13 cellular contexts compared by ENCODE assay signal in the genomic region with DNA sequence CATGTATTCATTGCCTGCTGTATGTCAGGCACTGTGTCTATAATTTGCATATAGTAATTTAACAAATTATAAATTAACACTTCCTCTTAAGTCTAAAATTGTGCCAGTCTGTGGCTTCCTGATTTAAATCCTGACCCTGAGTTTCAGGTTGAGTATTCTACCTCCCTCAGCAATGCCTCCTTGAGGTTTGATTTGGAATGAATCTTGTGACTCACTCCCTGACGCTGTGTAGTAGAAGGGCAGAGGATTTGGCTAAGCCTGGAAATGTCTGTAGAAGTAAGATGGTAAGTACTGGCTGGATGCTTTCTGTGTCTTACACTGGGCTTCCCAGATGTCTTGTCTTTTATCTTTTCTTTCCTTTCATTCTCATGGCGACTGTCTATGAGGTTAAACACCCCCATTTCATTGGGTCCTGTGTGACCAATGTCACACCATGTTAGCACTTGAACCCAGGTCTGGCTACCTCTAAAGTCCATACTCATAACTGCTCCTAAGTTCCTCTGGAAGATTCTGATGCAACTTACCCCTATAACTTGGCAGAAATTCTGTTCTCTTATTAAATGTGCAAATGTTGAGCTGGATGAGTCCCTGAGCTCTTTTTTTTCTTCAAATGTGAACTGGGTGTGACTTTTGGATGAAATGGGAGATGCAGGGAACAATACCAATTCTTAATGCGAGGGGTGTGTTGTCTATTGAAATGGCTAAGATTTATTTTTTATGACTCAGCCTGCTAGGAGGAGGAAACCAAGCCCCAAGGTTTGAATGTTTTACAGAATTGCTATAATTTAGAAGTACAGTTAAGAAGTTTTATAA. TPM values are rescaled to one million over a fixed set of nuclear protein-coding genes. Genes with fewer than 3 reads are reported as not detected.
DNase-seq lines count a peak whose midpoint lies in the region; ATAC-seq and TF ChIP-seq lines count a peak whose summit lies in the region.
"Had no signal": no experiment of that assay in that cellular context is flagged by ENCODE, and none has a peak within 500 bp of the region (broad histone marks: within the 10 kb centered on the region; RNA-seq: fewer than 3 reads in every experiment).

No MANE protein-coding gene starts in this region.

- H3K9ac ChIP-seq in endodermal cell (ENCODE audit: extremely low read depth, low read length, poor library complexity, severe bottlenecking), result no peak overlapping the region

- H2AFZ ChIP-seq in osteoblast (ENCODE audit: low read length), result peak overlapping the region; percentile 59

- H3K9me3 ChIP-seq in endodermal cell (ENCODE audit: control insufficient read depth, low read length) (no peaks in the 10 kb centered on the region), osteoblast (ENCODE audit: low read depth, low read length) (no peaks in the 10 kb centered on the region)
- H3K9me3 ChIP-seq: right lobe of liver, tibial artery had no signal

- intact Hi-C loops in activated CD8-positive, alpha-beta T cell treated with anti-CD3 and anti-CD28 coated beads for 36 hours (cut with micrococcal nuclease), result no loop called here

- peaks cover 25% of the 10 kb centered on the region for H3K4me1 Mint-ChIP-seq in endodermal cell
- H3K4me1 Mint-ChIP-seq in activated CD8-positive, alpha-beta T cell treated with anti-CD3 and anti-CD28 coated beads for 36 hours (ENCODE audit: low read depth), result no peaks in the 10 kb centered on the region
- H3K4me1 Mint-ChIP-seq: T-helper 17 cell had no signal

- TF ChIP-seq CTCF in endodermal cell (conservative IDR thresholded peaks at IDR 0.05), result peak; percentile 55
- TF ChIP-seq CTCF in osteoblast (IDR thresholded peaks at IDR 0.05; ENCODE audit: extremely low read depth, low read depth, low read length), result peak; percentile 44
- TF ChIP-seq CTCF in activated CD8-positive, alpha-beta T cell treated with anti-CD3 and anti-CD28 coated beads for 36 hours (IDR thresholded peaks at IDR 0.05), result no peak

- no peaks in the 10 kb centered on the region for H3K9me3 Mint-ChIP-seq in endodermal cell
- no peaks in the 10 kb centered on the region for H3K9me3 Mint-ChIP-seq in activated CD8-positive, alpha-beta T cell treated with anti-CD3 and anti-CD28 coated beads for 36 hours

- CTCF ChIA-PET in activated CD8-positive, alpha-beta T cell treated with anti-CD3 and anti-CD28 coated beads for 36 hours (lab: Charles Lee), result no interaction called here

- H3K4me3 Mint-ChIP-seq in endodermal cell, result no peak overlapping the region
- H3K4me3 Mint-ChIP-seq in activated CD8-positive, alpha-beta T cell treated with anti-CD3 and anti-CD28 coated beads for 36 hours, result no peak overlapping the region
- H3K4me3 Mint-ChIP-seq: T-helper 17 cell had no signal

- H3K27me3 Mint-ChIP-seq in endodermal cell (ENCODE audit: insufficient read depth), result no peaks in the 10 kb centered on the region
- peaks cover 1% of the 10 kb centered on the region for H3K27me3 Mint-ChIP-seq in activated CD8-positive, alpha-beta T cell treated with anti-CD3 and anti-CD28 coated beads for 36 hours

- no peak overlapping the region for H3K4me3 ChIP-seq in endodermal cell (ENCODE audit: low read length)
- peak overlapping the region; percentile 16 for H3K4me3 ChIP-seq in osteoblast (ENCODE audit: insufficient read depth, low read length)
- H3K4me3 ChIP-seq: right lobe of liver, tibial artery had no signal

- no peak for ATAC-seq in HG02588 (IDR thresholded peaks at IDR 0.05; ENCODE audit: unreplicated experiment)
- ATAC-seq in activated CD8-positive, alpha-beta T cell treated with anti-CD3 and anti-CD28 coated beads for 36 hours, result no peak
- ATAC-seq: right lobe of liver, T-helper 17 cell had no signal

- no peak overlapping the region for H3K27ac ChIP-seq in endodermal cell (ENCODE audit: low read depth, low read length)
- H3K27ac ChIP-seq in osteoblast (ENCODE audit: low read depth, low read length), result peak overlapping the region; percentile 75
- H3K27ac ChIP-seq: right lobe of liver, tibial artery had no signal

- no peaks in the 10 kb centered on the region for H4K20me1 ChIP-seq in osteoblast (ENCODE audit: insufficient read depth, low read length)

- no peak overlapping the region for H3K27ac Mint-ChIP-seq in endodermal cell
- H3K27ac Mint-ChIP-seq in activated CD8-positive, alpha-beta T cell treated with anti-CD3 and anti-CD28 coated beads for 36 hours, result no peak overlapping the region
- H3K27ac Mint-ChIP-seq: T-helper 17 cell had no signal

- H3K4me1 ChIP-seq in endodermal cell (ENCODE audit: control insufficient read depth, insufficient read depth, low read length) (peaks cover 3% of the 10 kb centered on the region), osteoblast (ENCODE audit: insufficient read depth, low read length) (peaks cover 40% of the 10 kb centered on the region)
- H3K4me1 ChIP-seq: right lobe of liver, tibial artery had no signal

- H3K36me3 ChIP-seq in endodermal cell (ENCODE audit: control insufficient read depth, insufficient read depth, low read length) (peaks cover 23% of the 10 kb centered on the region), osteoblast (ENCODE audit: insufficient read depth, low read length) (no peaks in the 10 kb centered on the region)
- H3K36me3 ChIP-seq: right lobe of liver, tibial artery had no signal

- POLR2A ChIA-PET in activated CD8-positive, alpha-beta T cell treated with anti-CD3 and anti-CD28 coated beads for 36 hours (lab: Charles Lee), result no interaction called here

- WGBS in endodermal cell (ENCODE audit: insufficient coverage in 1 of 2, insufficient read length in 1 of 2), 2 experiments, result 71 to 80% methylated on average over 1 to 3 of the region's 3 CpGs

- DNase-seq in ELR (ENCODE audit: low read depth) (peak; percentile 72), MV-4-11 (lab: John Stamatoyannopoulos, UW) (peak; percentile 64), endodermal cell (peak; percentile 51), osteoblast (ENCODE audit: insufficient read length, low spot score, missing footprints) (peak; percentile 21)
- no peak for DNase-seq in activated T-cell treated with anti-CD3 and anti-CD28 coated beads, Interleukin-2, amount 50 U/mL, for 1 hour
- DNase-seq in activated CD8-positive, alpha-beta T cell treated with anti-CD3 and anti-CD28 coated beads for 36 hours, result no peak
- no peak for DNase-seq in activated T-cell treated with anti-CD3 and anti-CD28 coated beads, Interleukin-2, amount 50 U/mL, for 48 hours
- DNase-seq: activated naive CD4-positive, alpha-beta T cell treated with anti-CD3 and anti-CD28 coated beads, Interleukin-2, amount 50 U/mL, for 16 hours; NCI-H1092 treated with DMSO at 0.1 percent for 48 hours; right lobe of liver; T-helper 17 cell; tibial artery had no signal

- H3K79me2 ChIP-seq in osteoblast (ENCODE audit: insufficient read depth, low read length), result no peaks in the 10 kb centered on the region

- H3K27me3 ChIP-seq in endodermal cell (ENCODE audit: control insufficient read depth, insufficient read depth, low read length, poor library complexity, severe bottlenecking), result no peaks in the 10 kb centered on the region
- H3K27me3 ChIP-seq in osteoblast (ENCODE audit: insufficient read depth, low read length), result no peaks in the 10 kb centered on the region
- H3K27me3 ChIP-seq: right lobe of liver, tibial artery had no signal

- H3K36me3 Mint-ChIP-seq in endodermal cell (ENCODE audit: low read depth), result peaks cover 13% of the 10 kb centered on the region
- no peaks in the 10 kb centered on the region for H3K36me3 Mint-ChIP-seq in activated CD8-positive, alpha-beta T cell treated with anti-CD3 and anti-CD28 coated beads for 36 hours (ENCODE audit: low read depth)

- H3K4me2 ChIP-seq in osteoblast (ENCODE audit: insufficient read depth, low read length), result peak overlapping the region; percentile 64

RNA-seq across cellular contexts. Expression of gene PLCE1, which starts 48.5 kb away (rescaled TPM):
- 10 to 100 TPM; 13.1 to 14.3 TPM for total RNA-seq in endodermal cell
- polyA plus RNA-seq in endodermal cell (2013, experiment 1 of 2), result 4.5 TPM
- polyA plus RNA-seq in endodermal cell (2013, experiment 2 of 2), result 6.2 TPM
- total RNA-seq in osteoblast, result 6.2 and 7.7 TPM in 2 replicates
- not detected for total RNA-seq in activated CD8-positive, alpha-beta T cell treated with anti-CD3 and anti-CD28 coated beads for 36 hours

Comparison
In these comparisons a context has a peak if more than half of its experiments do, and no peak if none do; other contexts are left out.
1. DNase-seq: peak in ELR (single experiment), MV-4-11 (single experiment), endodermal cell (single experiment) and osteoblast (single experiment); none in activated T-cell treated with anti-CD3 and anti-CD28 coated beads, Interleukin-2, amount 50 U/mL, for 1 hour (single experiment), activated CD8-positive, alpha-beta T cell treated with anti-CD3 and anti-CD28 coated beads for 36 hours (single experiment) and activated T-cell treated with anti-CD3 and anti-CD28 coated beads, Interleukin-2, amount 50 U/mL, for 48 hours (0 of 2).